ENCODE assay signal across 24 cellular contexts in genomic region chrX:122004127-122004526, GRCh38.
"Had no signal": no experiment of that assay in that cellular context is flagged by ENCODE, and none has a peak within 500 bp of the region (broad histone marks: within the 10 kb centered on the region; RNA-seq: fewer than 3 reads in every experiment).

No MANE protein-coding gene starts in this region.

- H3K4me3 ChIP-seq: heart right ventricle, hepatocyte, left lung, lower lobe of right lung, ovary, right atrium auricular region, right lobe of liver, smooth muscle cell, stomach, testis, thyroid gland, transverse colon, upper lobe of left lung, vagina had no signal

- H3K9me3 ChIP-seq: left lung, lower lobe of right lung, ovary, right lobe of liver, stomach, testis, thyroid gland, transverse colon, upper lobe of left lung, vagina had no signal

- H3K27ac ChIP-seq: heart right ventricle, hepatocyte, left lung, lower lobe of right lung, ovary, right atrium auricular region, right lobe of liver, stomach, testis, thyroid gland, transverse colon, upper lobe of left lung, vagina had no signal

- ATAC-seq: heart right ventricle; left colon; left lung; lower lobe of right lung; naive thymus-derived CD8-positive, alpha-beta T cell; right lobe of liver; stimulated activated naive B cell treated with anti-CD40 and anti-IgM and Interleukin-4, amounts not matched to agents 10 μg/mL and 1 μg/mL and 100 μg/mL, for 72 hours; stimulated activated naive CD8-positive, alpha-beta T cell treated with anti-CD3 and anti-CD28 coated beads, Interleukin-15, Interleukin-2, amounts not matched to agents 100 U/mL and 50 U/mL, for 24 hours had no signal

- FAIRE-seq: keratinocyte had no signal

- H3K36me3 ChIP-seq: heart right ventricle, left lung, lower lobe of right lung, ovary, right atrium auricular region, right lobe of liver, stomach, thyroid gland, transverse colon, upper lobe of left lung, vagina had no signal

- DNase-seq: heart right ventricle; left colon; lower lobe of right lung; mammary epithelial cell; ovary; stimulated activated CD4-positive, alpha-beta T cell treated with anti-CD3 and anti-CD28 coated beads, Interleukin-1b, Interleukin-23, amount 100 ng/mL, for 48 hours; stimulated activated CD4-positive, alpha-beta T cell treated with anti-CD3 and anti-CD28 coated beads, Interleukin-2, amount 100 ng/mL, for 48 hours; stimulated activated CD4-positive, alpha-beta T cell treated with anti-CD3 and anti-CD28 coated beads, Interleukin-4, amount 100 ng/mL, for 4 hours; stimulated activated CD8-positive, alpha-beta memory T cell treated with anti-CD3 and anti-CD28 coated beads, Interleukin-4, amount 100 ng/mL, for 48 hours; stimulated activated naive B cell treated with anti-CD40 and anti-IgM and Interleukin-4, amounts not matched to agents 10 μg/mL and 1 μg/mL and 100 μg/mL, for 72 hours; stimulated activated naive CD8-positive, alpha-beta T cell treated with anti-CD3 and anti-CD28 coated beads, Interleukin-15, Interleukin-2, amounts not matched to agents 100 U/mL and 50 U/mL, for 24 hours; stomach; testis; thyroid gland; transverse colon had no signal

- H3K4me1 ChIP-seq: heart right ventricle, left lung, lower lobe of right lung, right atrium auricular region, right lobe of liver, stomach, testis, thyroid gland, transverse colon, upper lobe of left lung, vagina had no signal

- H3K27me3 ChIP-seq: heart right ventricle, hepatocyte, left lung, ovary, right atrium auricular region, right lobe of liver, stomach, testis, thyroid gland, transverse colon, upper lobe of left lung, vagina had no signal
